ENCODE assay signal across 1 cellular context in the genomic region with DNA sequence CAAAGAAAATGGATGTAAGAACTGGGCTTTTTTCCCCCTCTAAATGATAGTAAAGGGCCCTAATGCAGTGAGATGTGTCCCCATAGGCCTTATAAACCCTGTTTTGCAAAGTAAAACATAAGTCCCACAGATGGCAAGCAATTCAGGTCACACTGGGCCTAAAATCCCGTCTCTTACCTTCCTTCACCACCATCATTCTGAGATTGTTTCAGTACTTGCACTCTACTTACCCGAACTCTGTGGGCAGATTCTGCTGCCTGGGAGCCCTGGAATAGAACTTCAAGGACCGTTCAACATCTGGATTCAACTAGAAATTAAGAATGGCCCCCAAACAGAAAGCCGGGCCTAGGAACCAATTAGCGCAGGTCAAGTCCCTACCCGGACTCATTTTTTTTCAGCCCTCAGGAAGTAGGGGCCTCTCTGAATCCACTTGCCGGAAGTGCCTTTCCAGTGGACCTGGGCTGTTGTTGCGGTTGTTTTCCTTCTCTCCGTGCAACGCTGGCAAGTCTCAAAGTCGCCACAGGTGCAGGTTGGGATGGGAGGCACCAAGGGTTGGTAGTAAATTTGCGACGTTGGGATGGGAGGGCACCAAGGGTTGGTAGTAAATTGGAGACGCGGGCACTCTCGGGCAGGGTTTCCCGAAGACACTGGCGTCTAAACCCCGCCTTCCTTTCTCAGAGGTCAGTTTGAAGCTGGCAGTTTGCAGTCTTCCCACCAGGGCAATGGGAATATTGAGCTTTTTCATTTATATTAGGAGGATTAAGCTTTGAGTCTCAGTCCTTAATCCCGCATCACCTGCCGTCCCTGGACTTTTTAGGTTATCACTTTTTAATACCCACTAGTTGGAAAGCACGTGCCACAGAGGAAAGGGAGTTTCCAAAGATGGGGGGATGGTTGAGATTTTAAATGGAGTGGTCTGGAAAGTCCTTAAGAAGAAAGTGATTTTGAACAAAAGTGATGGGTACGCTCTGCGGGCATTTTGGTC.
TF ChIP-seq lines count a peak whose summit lies in the region.

TMEM69 (plus strand) TSS at position 429 of the 985 bp plus-strand sequence. CDS start 2,888 bp downstream, outside the sequence.

TF ChIP-seq in WTC11, 78 proteins besides CTCF, POLR2A, EP300 and RAD21 (continued from another document and continues in another):
- TF ChIP-seq AFF4 (CRISPR knock-in tag; IDR thresholded peaks at IDR 0.05; ENCODE audit: borderline replicate concordance), result no peak
- TF ChIP-seq ESRRA (CRISPR knock-in tag; IDR thresholded peaks at IDR 0.05; ENCODE audit: borderline replicate concordance), result no peak
- no peak for TF ChIP-seq E2F4 (CRISPR knock-in tag; IDR thresholded peaks at IDR 0.05; ENCODE audit: borderline replicate concordance, low read depth)
- no peak for TF ChIP-seq IRF1 (CRISPR knock-in tag; IDR thresholded peaks at IDR 0.05)
- TF ChIP-seq PRDM15 (CRISPR knock-in tag; IDR thresholded peaks at IDR 0.05), result peak; percentile 44; the same call in 1 of the 2 replicates
- TF ChIP-seq CREB1 (CRISPR knock-in tag; IDR thresholded peaks at IDR 0.05), result no peak
- TF ChIP-seq FOXJ3 (CRISPR knock-in tag; IDR thresholded peaks at IDR 0.05; ENCODE audit: borderline replicate concordance), result no peak
- TF ChIP-seq, protein P1, sequence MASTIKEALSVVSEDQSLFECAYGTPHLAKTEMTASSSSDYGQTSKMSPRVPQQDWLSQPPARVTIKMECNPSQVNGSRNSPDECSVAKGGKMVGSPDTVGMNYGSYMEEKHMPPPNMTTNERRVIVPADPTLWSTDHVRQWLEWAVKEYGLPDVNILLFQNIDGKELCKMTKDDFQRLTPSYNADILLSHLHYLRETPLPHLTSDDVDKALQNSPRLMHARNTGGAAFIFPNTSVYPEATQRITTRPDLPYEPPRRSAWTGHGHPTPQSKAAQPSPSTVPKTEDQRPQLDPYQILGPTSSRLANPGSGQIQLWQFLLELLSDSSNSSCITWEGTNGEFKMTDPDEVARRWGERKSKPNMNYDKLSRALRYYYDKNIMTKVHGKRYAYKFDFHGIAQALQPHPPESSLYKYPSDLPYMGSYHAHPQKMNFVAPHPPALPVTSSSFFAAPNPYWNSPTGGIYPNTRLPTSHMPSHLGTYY (CRISPR knock-in tag; IDR thresholded peaks at IDR 0.05), result no peak
- TF ChIP-seq ZSCAN18 (CRISPR knock-in tag; IDR thresholded peaks at IDR 0.05), result no peak
- no peak for TF ChIP-seq NR1H2 (CRISPR knock-in tag; IDR thresholded peaks at IDR 0.05)
- no peak for TF ChIP-seq SMAD4 (CRISPR knock-in tag; IDR thresholded peaks at IDR 0.05)
- no peak for TF ChIP-seq ZBTB21 (CRISPR knock-in tag; IDR thresholded peaks at IDR 0.05; ENCODE audit: borderline replicate concordance)
- TF ChIP-seq EMX1 (CRISPR knock-in tag; IDR thresholded peaks at IDR 0.05), result no peak
- TF ChIP-seq TCF7 (CRISPR knock-in tag; IDR thresholded peaks at IDR 0.05; ENCODE audit: low read depth), result no peak
- peak; percentile 88 for TF ChIP-seq FOXK1 (CRISPR knock-in tag; IDR thresholded peaks at IDR 0.05)
- TF ChIP-seq CBFB (CRISPR knock-in tag; IDR thresholded peaks at IDR 0.05; ENCODE audit: low read depth), result no peak
- no peak for TF ChIP-seq GRHL2 (CRISPR knock-in tag; IDR thresholded peaks at IDR 0.05; ENCODE audit: insufficient replicate concordance, severe bottlenecking)
- TF ChIP-seq NR3C1 (CRISPR knock-in tag; conservative IDR thresholded peaks at IDR 0.05; ENCODE audit: low read depth), result no peak
- TF ChIP-seq, protein P2, sequence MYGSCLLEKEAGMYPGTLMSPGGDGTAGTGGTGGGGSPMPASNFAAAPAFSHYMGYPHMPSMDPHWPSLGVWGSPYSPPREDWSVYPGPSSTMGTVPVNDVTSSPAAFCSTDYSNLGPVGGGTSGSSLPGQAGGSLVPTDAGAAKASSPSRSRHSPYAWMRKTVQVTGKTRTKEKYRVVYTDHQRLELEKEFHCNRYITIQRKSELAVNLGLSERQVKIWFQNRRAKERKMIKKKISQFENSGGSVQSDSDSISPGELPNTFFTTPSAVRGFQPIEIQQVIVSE (CRISPR knock-in tag; IDR thresholded peaks at IDR 0.05; ENCODE audit: borderline replicate concordance), result no peak
- TF ChIP-seq HMGA2 (CRISPR knock-in tag; IDR thresholded peaks at IDR 0.05), result no peak
- TF ChIP-seq FOXP1 (CRISPR knock-in tag; IDR thresholded peaks at IDR 0.05; ENCODE audit: borderline replicate concordance), result peak; percentile 66; the same call in 1 of the 2 replicates
- no peak for TF ChIP-seq ZBTB43 (CRISPR knock-in tag; IDR thresholded peaks at IDR 0.05)
- no peak for TF ChIP-seq JUN (CRISPR knock-in tag; IDR thresholded peaks at IDR 0.05)
- no peak for TF ChIP-seq ZNF532 (CRISPR knock-in tag; IDR thresholded peaks at IDR 0.05; ENCODE audit: borderline replicate concordance)
- TF ChIP-seq NR2C2 (CRISPR knock-in tag; IDR thresholded peaks at IDR 0.05), result no peak
- TF ChIP-seq MXD4 (CRISPR knock-in tag; IDR thresholded peaks at IDR 0.05; ENCODE audit: borderline replicate concordance), result no peak
- no peak for TF ChIP-seq KAT7 (CRISPR knock-in tag; IDR thresholded peaks at IDR 0.05; ENCODE audit: borderline replicate concordance)
- TF ChIP-seq ZNF263 (CRISPR knock-in tag; IDR thresholded peaks at IDR 0.05; ENCODE audit: low read depth), result no peak
- no peak for TF ChIP-seq JAZF1 (CRISPR knock-in tag; IDR thresholded peaks at IDR 0.05)
